ENCODE assay signal across 1 cellular context in genomic region chr6:106477158-106477557, GRCh38.
TF ChIP-seq lines count a peak whose summit lies in the region.

No MANE protein-coding gene starts in this region.

TF ChIP-seq in SK-N-SH, 30 proteins besides CTCF, POLR2A, EP300 and RAD21 (continued from another document):
- TF ChIP-seq REST (IDR thresholded peaks at IDR 0.05; ENCODE audit: low read depth, low read length) (no peak), NFIC (IDR thresholded peaks at IDR 0.05; ENCODE audit: borderline replicate concordance) (no peak), FOXJ3 (CRISPR knock-in tag; IDR thresholded peaks at IDR 0.05) (no peak), SIN3A (IDR thresholded peaks at IDR 0.05; ENCODE audit: borderline replicate concordance, low read depth, low read length) (no peak), RFX5 (IDR thresholded peaks at IDR 0.05; ENCODE audit: low read length) (no peak)
